Comparison of ENCODE assay signal across 1 cellular context in the genomic region with DNA sequence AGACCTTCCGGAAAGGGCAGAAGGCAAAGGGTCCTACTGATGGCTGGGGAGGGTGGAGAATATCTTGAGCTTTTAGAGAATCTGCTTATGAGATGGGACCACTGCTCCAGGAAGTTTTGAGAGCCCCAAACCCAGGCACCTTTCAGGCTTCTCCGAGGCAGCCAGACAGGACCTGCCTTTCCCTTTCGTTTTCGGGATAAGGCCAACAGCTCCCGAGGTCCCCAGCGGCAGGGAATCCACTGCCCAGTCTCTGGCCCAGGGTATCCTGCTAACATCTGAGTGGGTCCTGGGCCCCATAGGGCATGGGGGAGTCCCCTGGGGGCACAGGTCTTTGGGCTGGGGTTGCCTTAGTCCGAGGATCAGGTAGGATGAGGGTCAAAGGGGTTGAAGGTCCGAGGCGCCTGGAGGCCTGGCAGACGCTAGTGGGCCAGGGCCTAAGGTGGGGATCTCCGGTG.
TF ChIP-seq lines count a peak whose summit lies in the region.

No MANE protein-coding gene starts in this region.

TF ChIP-seq in IMR-90, 13 proteins besides CTCF, POLR2A, EP300 and RAD21 (continued from another document):
- no peak for TF ChIP-seq CEBPB (IDR thresholded peaks at IDR 0.05; ENCODE audit: low read depth, low read length)
- TF ChIP-seq RCOR1 (IDR thresholded peaks at IDR 0.05; ENCODE audit: insufficient replicate concordance, low read length) = no peak
- no peak for TF ChIP-seq RFX5 (IDR thresholded peaks at IDR 0.05; ENCODE audit: low read depth, low read length)
- no peak for TF ChIP-seq SMC3 (IDR thresholded peaks at IDR 0.05; ENCODE audit: low read depth, low read length)
